1 cellular context compared by ENCODE assay signal in the genomic region with DNA sequence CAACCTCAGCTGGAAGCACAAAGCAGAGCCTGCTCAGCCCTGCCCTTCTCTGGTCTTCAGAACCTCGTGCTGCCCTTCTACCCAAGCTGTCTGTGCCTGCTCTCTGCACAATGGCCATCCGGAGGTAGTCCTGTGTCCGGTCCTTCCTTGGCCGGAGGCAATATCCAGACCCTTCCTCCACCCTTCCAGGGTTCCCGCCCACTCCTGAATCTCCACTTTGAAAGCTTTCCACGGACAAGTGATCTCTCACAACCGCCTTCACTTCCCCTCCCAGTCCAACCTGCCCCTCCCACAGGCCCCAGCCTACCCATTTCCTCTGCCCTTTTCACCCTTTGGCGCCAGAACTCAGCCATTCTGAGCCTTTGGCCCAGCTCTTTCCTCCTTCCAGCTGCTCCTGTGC.
TF ChIP-seq lines count a peak whose summit lies in the region.

No MANE protein-coding gene starts in this region.

TF ChIP-seq in WTC11, 78 proteins besides CTCF, POLR2A, EP300 and RAD21 (continued from another document):
- TF ChIP-seq, protein P1, sequence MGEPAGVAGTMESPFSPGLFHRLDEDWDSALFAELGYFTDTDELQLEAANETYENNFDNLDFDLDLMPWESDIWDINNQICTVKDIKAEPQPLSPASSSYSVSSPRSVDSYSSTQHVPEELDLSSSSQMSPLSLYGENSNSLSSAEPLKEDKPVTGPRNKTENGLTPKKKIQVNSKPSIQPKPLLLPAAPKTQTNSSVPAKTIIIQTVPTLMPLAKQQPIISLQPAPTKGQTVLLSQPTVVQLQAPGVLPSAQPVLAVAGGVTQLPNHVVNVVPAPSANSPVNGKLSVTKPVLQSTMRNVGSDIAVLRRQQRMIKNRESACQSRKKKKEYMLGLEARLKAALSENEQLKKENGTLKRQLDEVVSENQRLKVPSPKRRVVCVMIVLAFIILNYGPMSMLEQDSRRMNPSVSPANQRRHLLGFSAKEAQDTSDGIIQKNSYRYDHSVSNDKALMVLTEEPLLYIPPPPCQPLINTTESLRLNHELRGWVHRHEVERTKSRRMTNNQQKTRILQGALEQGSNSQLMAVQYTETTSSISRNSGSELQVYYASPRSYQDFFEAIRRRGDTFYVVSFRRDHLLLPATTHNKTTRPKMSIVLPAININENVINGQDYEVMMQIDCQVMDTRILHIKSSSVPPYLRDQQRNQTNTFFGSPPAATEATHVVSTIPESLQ (CRISPR knock-in tag; IDR thresholded peaks at IDR 0.05): no peak
- TF ChIP-seq, protein P2, sequence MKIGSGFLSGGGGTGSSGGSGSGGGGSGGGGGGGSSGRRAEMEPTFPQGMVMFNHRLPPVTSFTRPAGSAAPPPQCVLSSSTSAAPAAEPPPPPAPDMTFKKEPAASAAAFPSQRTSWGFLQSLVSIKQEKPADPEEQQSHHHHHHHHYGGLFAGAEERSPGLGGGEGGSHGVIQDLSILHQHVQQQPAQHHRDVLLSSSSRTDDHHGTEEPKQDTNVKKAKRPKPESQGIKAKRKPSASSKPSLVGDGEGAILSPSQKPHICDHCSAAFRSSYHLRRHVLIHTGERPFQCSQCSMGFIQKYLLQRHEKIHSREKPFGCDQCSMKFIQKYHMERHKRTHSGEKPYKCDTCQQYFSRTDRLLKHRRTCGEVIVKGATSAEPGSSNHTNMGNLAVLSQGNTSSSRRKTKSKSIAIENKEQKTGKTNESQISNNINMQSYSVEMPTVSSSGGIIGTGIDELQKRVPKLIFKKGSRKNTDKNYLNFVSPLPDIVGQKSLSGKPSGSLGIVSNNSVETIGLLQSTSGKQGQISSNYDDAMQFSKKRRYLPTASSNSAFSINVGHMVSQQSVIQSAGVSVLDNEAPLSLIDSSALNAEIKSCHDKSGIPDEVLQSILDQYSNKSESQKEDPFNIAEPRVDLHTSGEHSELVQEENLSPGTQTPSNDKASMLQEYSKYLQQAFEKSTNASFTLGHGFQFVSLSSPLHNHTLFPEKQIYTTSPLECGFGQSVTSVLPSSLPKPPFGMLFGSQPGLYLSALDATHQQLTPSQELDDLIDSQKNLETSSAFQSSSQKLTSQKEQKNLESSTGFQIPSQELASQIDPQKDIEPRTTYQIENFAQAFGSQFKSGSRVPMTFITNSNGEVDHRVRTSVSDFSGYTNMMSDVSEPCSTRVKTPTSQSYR (CRISPR knock-in tag; IDR thresholded peaks at IDR 0.05): no peak
- TF ChIP-seq ELF4 (CRISPR knock-in tag; IDR thresholded peaks at IDR 0.05; ENCODE audit: low read depth) (no peak), IRF2 (CRISPR knock-in tag; IDR thresholded peaks at IDR 0.05; ENCODE audit: borderline replicate concordance, low read depth) (no peak), SOX15 (CRISPR knock-in tag; IDR thresholded peaks at IDR 0.05) (no peak), ZNF423 (CRISPR knock-in tag; IDR thresholded peaks at IDR 0.05) (no peak)
- TF ChIP-seq, protein P3, sequence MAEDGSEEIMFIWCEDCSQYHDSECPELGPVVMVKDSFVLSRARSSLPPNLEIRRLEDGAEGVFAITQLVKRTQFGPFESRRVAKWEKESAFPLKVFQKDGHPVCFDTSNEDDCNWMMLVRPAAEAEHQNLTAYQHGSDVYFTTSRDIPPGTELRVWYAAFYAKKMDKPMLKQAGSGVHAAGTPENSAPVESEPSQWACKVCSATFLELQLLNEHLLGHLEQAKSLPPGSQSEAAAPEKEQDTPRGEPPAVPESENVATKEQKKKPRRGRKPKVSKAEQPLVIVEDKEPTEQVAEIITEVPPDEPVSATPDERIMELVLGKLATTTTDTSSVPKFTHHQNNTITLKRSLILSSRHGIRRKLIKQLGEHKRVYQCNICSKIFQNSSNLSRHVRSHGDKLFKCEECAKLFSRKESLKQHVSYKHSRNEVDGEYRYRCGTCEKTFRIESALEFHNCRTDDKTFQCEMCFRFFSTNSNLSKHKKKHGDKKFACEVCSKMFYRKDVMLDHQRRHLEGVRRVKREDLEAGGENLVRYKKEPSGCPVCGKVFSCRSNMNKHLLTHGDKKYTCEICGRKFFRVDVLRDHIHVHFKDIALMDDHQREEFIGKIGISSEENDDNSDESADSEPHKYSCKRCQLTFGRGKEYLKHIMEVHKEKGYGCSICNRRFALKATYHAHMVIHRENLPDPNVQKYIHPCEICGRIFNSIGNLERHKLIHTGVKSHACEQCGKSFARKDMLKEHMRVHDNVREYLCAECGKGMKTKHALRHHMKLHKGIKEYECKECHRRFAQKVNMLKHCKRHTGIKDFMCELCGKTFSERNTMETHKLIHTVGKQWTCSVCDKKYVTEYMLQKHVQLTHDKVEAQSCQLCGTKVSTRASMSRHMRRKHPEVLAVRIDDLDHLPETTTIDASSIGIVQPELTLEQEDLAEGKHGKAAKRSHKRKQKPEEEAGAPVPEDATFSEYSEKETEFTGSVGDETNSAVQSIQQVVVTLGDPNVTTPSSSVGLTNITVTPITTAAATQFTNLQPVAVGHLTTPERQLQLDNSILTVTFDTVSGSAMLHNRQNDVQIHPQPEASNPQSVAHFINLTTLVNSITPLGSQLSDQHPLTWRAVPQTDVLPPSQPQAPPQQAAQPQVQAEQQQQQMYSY (CRISPR knock-in tag; IDR thresholded peaks at IDR 0.05): no peak
- TF ChIP-seq, protein P4, sequence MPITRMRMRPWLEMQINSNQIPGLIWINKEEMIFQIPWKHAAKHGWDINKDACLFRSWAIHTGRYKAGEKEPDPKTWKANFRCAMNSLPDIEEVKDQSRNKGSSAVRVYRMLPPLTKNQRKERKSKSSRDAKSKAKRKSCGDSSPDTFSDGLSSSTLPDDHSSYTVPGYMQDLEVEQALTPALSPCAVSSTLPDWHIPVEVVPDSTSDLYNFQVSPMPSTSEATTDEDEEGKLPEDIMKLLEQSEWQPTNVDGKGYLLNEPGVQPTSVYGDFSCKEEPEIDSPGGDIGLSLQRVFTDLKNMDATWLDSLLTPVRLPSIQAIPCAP (CRISPR knock-in tag; IDR thresholded peaks at IDR 0.05): no peak
- TF ChIP-seq, protein P5, sequence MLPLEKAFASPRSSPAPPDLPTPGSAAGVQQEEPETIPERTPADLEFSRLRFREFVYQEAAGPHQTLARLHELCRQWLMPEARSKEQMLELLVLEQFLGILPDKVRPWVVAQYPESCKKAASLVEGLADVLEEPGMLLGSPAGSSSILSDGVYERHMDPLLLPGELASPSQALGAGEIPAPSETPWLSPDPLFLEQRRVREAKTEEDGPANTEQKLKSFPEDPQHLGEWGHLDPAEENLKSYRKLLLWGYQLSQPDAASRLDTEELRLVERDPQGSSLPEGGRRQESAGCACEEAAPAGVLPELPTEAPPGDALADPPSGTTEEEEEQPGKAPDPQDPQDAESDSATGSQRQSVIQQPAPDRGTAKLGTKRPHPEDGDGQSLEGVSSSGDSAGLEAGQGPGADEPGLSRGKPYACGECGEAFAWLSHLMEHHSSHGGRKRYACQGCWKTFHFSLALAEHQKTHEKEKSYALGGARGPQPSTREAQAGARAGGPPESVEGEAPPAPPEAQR (CRISPR knock-in tag; IDR thresholded peaks at IDR 0.05): no peak
